In genomic region chr7:1571261-1571650, GRCh38 we compare ENCODE assay signal across 9 cellular contexts. TPM values are rescaled to one million over a fixed set of nuclear protein-coding genes. Genes with fewer than 3 reads are reported as not detected.
A peak's percentile ranks its signal among the peaks of the same experiment; 100 is the strongest.
DNase-seq lines count a peak whose midpoint lies in the region; ATAC-seq, FAIRE-seq and TF ChIP-seq lines count a peak whose summit lies in the region.
"Had no signal": no experiment of that assay in that cellular context is flagged by ENCODE, and none has a peak within 500 bp of the region (broad histone marks: within the 10 kb centered on the region; RNA-seq: fewer than 3 reads in every experiment).

No MANE protein-coding gene starts in this region.

- peaks cover 28% of the 10 kb centered on the region for H3K36me3 Mint-ChIP-seq in stimulated activated effector memory CD8-positive, alpha-beta T cell treated with anti-CD3 and anti-CD28 coated beads, Interleukin-12 subunit alpha, Interleukin-12 subunit beta, amount 100 ng/mL, for 72 hours

- H3K9me3 Mint-ChIP-seq in stimulated activated effector memory CD8-positive, alpha-beta T cell treated with anti-CD3 and anti-CD28 coated beads, Interleukin-12 subunit alpha, Interleukin-12 subunit beta, amount 100 ng/mL, for 72 hours = no peaks in the 10 kb centered on the region

- ATAC-seq in stimulated activated effector memory CD8-positive, alpha-beta T cell treated with anti-CD3 and anti-CD28 coated beads, Interleukin-12 subunit alpha, Interleukin-12 subunit beta, amount 100 ng/mL, for 72 hours = no peak
- no peak for ATAC-seq in GM18907 (IDR thresholded peaks at IDR 0.05; ENCODE audit: unreplicated experiment)

- TF ChIP-seq CTCF in SU-DHL-6 (IDR thresholded peaks at IDR 0.05; ENCODE audit: insufficient read depth, low read length, poor library complexity, severe bottlenecking) (no peak), fibroblast of the aortic adventitia (IDR thresholded peaks at IDR 0.05; ENCODE audit: insufficient read depth, low read length) (no peak)

- FAIRE-seq in frontal cortex (lab: Jason Lieb, UNC) = no peak
- FAIRE-seq: islet of Langerhans had no signal

- H3K79me2 ChIP-seq in SU-DHL-6 (ENCODE audit: insufficient read depth, low read length) = peaks cover 6% of the 10 kb centered on the region

- peaks cover 45% of the 10 kb centered on the region for H3K4me1 Mint-ChIP-seq in stimulated activated effector memory CD8-positive, alpha-beta T cell treated with anti-CD3 and anti-CD28 coated beads, Interleukin-12 subunit alpha, Interleukin-12 subunit beta, amount 100 ng/mL, for 72 hours

- H2AFZ ChIP-seq in SU-DHL-6 (ENCODE audit: low read depth, low read length, severe bottlenecking) = no peak overlapping the region

- H3K27ac Mint-ChIP-seq in stimulated activated effector memory CD8-positive, alpha-beta T cell treated with anti-CD3 and anti-CD28 coated beads, Interleukin-12 subunit alpha, Interleukin-12 subunit beta, amount 100 ng/mL, for 72 hours = peak overlapping the region; percentile 96

- H4K20me1 ChIP-seq in SU-DHL-6 (ENCODE audit: low read depth, low read length) = no peaks in the 10 kb centered on the region

- H3K27ac ChIP-seq in SU-DHL-6 (ENCODE audit: low read depth, low read length) = no peak overlapping the region

- H3F3A ChIP-seq in SU-DHL-6 (ENCODE audit: insufficient read depth) = peaks cover 5% of the 10 kb centered on the region; the same call in 1 of the 2 replicates

- H3K9me2 ChIP-seq in SU-DHL-6 (replicated peaks; ENCODE audit: insufficient read depth, low read length) = no peaks in the 10 kb centered on the region

- peak overlapping the region; percentile 77 for H3K4me2 ChIP-seq in SU-DHL-6 (ENCODE audit: low read depth, low read length, poor library complexity, severe bottlenecking)

- H3K9ac ChIP-seq in SU-DHL-6 (ENCODE audit: low read length) = no peak overlapping the region

- DNase-seq in DMS153 (lab: John Stamatoyannopoulos, UW) = peak; percentile 21
- DNase-seq in DMS153 treated with DMSO at 0.1 percent for 48 hours (lab: John Stamatoyannopoulos, UW; ENCODE audit: unreplicated experiment) = no peak
- peak; percentile 84 for DNase-seq in fibroblast of the aortic adventitia (ENCODE audit: low read depth)
- no peak for DNase-seq in stimulated activated effector memory CD8-positive, alpha-beta T cell treated with anti-CD3 and anti-CD28 coated beads, Interleukin-12 subunit alpha, Interleukin-12 subunit beta, amount 100 ng/mL, for 72 hours (ENCODE audit: low spot score in 2 of 2)
- no peak for DNase-seq in frontal cortex (ENCODE audit: low spot score in 2 of 2)
- DNase-seq in NCI-H2107 treated with DMSO at 0.1 percent for 48 hours (lab: John Stamatoyannopoulos, UW; ENCODE audit: unreplicated experiment) = no peak

- H3K36me3 ChIP-seq in SU-DHL-6 (ENCODE audit: low read length) = no peaks in the 10 kb centered on the region

- no peaks in the 10 kb centered on the region for H3K27me3 ChIP-seq in SU-DHL-6 (ENCODE audit: low read length)

- peak overlapping the region; percentile 98 for H3K4me3 ChIP-seq in SU-DHL-6 (ENCODE audit: insufficient read depth, low read length, poor library complexity, severe bottlenecking)
- peak overlapping the region; percentile 89 for H3K4me3 ChIP-seq in fibroblast of the aortic adventitia (ENCODE audit: low read depth, low read length)

- H3K9me3 ChIP-seq in SU-DHL-6 (ENCODE audit: insufficient read depth, low read length) = no peaks in the 10 kb centered on the region

- H3K4me3 Mint-ChIP-seq in stimulated activated effector memory CD8-positive, alpha-beta T cell treated with anti-CD3 and anti-CD28 coated beads, Interleukin-12 subunit alpha, Interleukin-12 subunit beta, amount 100 ng/mL, for 72 hours = peak overlapping the region; percentile 89

RNA-seq across cellular contexts. Expression of gene PSMG3, which starts 1.4 kb away (rescaled TPM):
- total RNA-seq in fibroblast of the aortic adventitia (ENCODE audit: low replicate concordance) = 6.6 and 20.5 TPM in 2 replicates
- 26.1 TPM for total RNA-seq in frontal cortex

RNA-seq across cellular contexts. Expression of gene TMEM184A, which starts 15.3 kb away (rescaled TPM):
- total RNA-seq in fibroblast of the aortic adventitia (ENCODE audit: low replicate concordance) (not detected in 2 replicates), frontal cortex (not detected)

RNA-seq across cellular contexts. Expression of gene MAFK, which starts 40.8 kb away (rescaled TPM):
- total RNA-seq in fibroblast of the aortic adventitia (ENCODE audit: low replicate concordance) (5.3 and 12.7 TPM in 2 replicates), frontal cortex (8.2 TPM)

Comparison
In these comparisons a context has a peak if more than half of its experiments do, and no peak if none do; other contexts are left out.
1. DNase-seq: peak in DMS153 (single experiment) and fibroblast of the aortic adventitia (single experiment); none in DMS153 treated with DMSO at 0.1 percent for 48 hours (single experiment), stimulated activated effector memory CD8-positive, alpha-beta T cell treated with anti-CD3 and anti-CD28 coated beads, Interleukin-12 subunit alpha, Interleukin-12 subunit beta, amount 100 ng/mL, for 72 hours (0 of 2), frontal cortex (0 of 2) and NCI-H2107 treated with DMSO at 0.1 percent for 48 hours (single experiment).